ENCODE assay signal across 12 cellular contexts in the genomic region with DNA sequence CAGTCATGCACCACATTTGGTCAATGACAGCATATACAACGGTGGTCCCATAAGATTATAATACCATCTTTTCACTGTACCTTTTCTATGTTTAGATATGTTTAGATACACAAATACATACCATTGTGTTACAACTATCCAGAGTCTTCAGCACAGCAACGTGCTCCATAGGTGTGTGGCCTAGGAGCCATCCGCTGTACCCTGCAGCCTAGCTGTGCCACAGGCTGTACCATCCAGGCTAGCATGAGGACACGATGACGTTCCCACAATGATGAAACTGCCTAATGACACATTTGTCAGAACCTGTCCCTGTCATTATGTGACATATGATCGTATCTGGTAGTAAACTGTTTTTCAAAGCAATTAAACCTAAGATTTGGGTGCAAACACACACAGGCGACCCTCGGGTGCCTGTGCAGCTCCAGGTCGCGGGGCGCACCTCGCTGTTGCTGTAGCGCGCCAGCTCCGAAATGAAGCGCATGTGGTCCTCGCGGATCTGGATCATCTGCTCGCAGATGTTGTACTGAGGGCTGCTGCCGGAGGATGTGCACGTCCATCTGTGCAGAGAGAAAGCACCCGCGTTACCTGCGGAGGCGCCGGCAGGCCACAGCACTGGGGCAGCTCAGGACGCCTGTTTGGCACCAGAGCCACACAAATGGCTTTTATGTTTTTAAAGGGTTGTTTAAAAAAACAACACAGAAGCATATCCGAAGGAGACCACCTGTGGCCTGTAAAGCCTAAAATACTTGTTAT.
"Had no signal": no experiment of that assay in that cellular context is flagged by ENCODE, and none has a peak within 500 bp of the region (broad histone marks: within the 10 kb centered on the region; RNA-seq: fewer than 3 reads in every experiment).

No MANE protein-coding gene starts in this region.

- H3K27me3 ChIP-seq: SJCRH30 had no signal

- H3K9me3 ChIP-seq: SJCRH30 had no signal

- H3K27ac ChIP-seq: SJCRH30 had no signal

- ATAC-seq: PC-3 had no signal

- H3K4me1 ChIP-seq: SJCRH30 had no signal

- DNase-seq: KBM-7, NCI-H1092, NCI-H1417 treated with DMSO at 0.1 percent for 48 hours, NCI-H146, NCI-H1930, NCI-H2107, NCI-H2227 treated with DMSO at 0.1 percent for 48 hours, NCI-H524, NCI-H526 treated with DMSO at 0.1 percent for 48 hours, SHP77 treated with DMSO at 0.1 percent for 48 hours, SJCRH30 had no signal

- H3K4me3 ChIP-seq: SJCRH30 had no signal
